In the genomic region with DNA sequence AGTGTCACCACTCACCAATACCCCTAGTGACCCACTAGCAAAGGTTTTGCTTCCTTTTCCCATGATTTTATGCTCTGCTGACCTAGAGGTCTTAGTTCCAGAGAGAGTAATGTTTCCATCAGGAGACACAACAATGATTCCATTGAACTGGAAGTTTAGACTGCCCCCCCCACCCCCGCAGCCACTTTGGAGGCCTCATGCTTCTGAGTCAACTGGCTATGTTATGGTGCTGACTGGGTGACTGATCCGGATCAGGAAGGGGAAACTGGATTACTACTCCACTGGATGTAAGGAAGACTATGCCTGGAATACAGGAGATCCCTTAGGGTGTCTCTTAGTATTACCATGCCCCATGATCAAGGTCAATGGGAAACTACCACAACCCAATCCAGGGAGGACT, we compare ENCODE assay signal across 21 cellular contexts.
"Had no signal": no experiment of that assay in that cellular context is flagged by ENCODE, and none has a peak within 500 bp of the region (broad histone marks: within the 10 kb centered on the region; RNA-seq: fewer than 3 reads in every experiment).

No MANE protein-coding gene starts in this region.

- DNase-seq: activated B cell treated with CpG ODN at 0.5 μM for 24 hours; activated CD4-positive, alpha-beta T cell treated with anti-CD3 and anti-CD28 coated beads for 1 hour; activated CD4-positive, alpha-beta T cell treated with anti-CD3 and anti-CD28 coated beads, Interleukin-2, amount 10 ng/mL, durations not matched to agents 24 days and 14 days; activated CD4-positive, alpha-beta T cell treated with anti-CD3 and anti-CD28 coated beads, Interleukin-2, amount 50 U/mL, for 48 hours; activated CD8-positive, alpha-beta memory T cell treated with anti-CD3 and anti-CD28 coated beads, Interleukin-2, amount 10 ng/mL, durations not matched to agents 7 days and 5 days; activated effector memory CD4-positive, alpha-beta T cell treated with Interleukin-2 at 50 U/mL for 16 hours; activated naive CD4-positive, alpha-beta T cell; activated T-cell treated with anti-CD3 and anti-CD28 coated beads, Interleukin-2, amount 50 U/mL, for 24 hours; aorta; Karpas-422; NCI-H1048; NCI-H146; NCI-H187 treated with DMSO at 0.1 percent for 48 hours; NCI-H2081 treated with DMSO at 0.1 percent for 48 hours; NCI-H446; NCI-H524; Peyer's patch; SHP77 treated with DMSO at 0.1 percent for 48 hours; T-helper 17 cell; T-helper 9 cell had no signal

- ATAC-seq: activated CD8-positive, alpha-beta memory T cell treated with anti-CD3 and anti-CD28 coated beads, Interleukin-2, amount 10 ng/mL, durations not matched to agents 7 days and 5 days; body of pancreas; T-helper 17 cell had no signal
